Comparison of ENCODE assay signal across 8 cellular contexts in genomic region chr14:102694530-102695171, GRCh38.
A peak's percentile ranks its signal among the peaks of the same experiment; 100 is the strongest.
DNase-seq lines count a peak whose midpoint lies in the region; ATAC-seq, FAIRE-seq and TF ChIP-seq lines count a peak whose summit lies in the region.

No MANE protein-coding gene starts in this region.

- TF ChIP-seq POLR2A in HepG2 (IDR thresholded peaks at IDR 0.05; ENCODE audit: insufficient read depth in 1 of 2, low read depth in 2 of 2, low read length in 2 of 2), result no peak

- intact Hi-C loops in activated B cell treated with CpG ODN at 0.5 μM for 24 hours (cut with micrococcal nuclease), result loop anchor here (1.0 to 5.0 kb wide), 9 partner anchors 80 to 598 kb away; partner anchors contain the start of gene RCOR1
- intact Hi-C loops in HepG2 (cut with micrococcal nuclease; ENCODE audit: unreplicated experiment), result loop anchor here (5.0 kb wide), 2 partner anchors 78 to 228 kb away; partner anchors contain the start of gene AMN

- peaks cover 41% of the 10 kb centered on the region for H3K4me1 Mint-ChIP-seq in activated B cell treated with CpG ODN at 0.5 μM for 24 hours

- ATAC-seq in activated B cell treated with CpG ODN at 0.5 μM for 24 hours (ENCODE audit: low read depth), result peak; percentile 77
- peak; percentile 27; the same call in 2 of the 3 replicates for ATAC-seq in HepG2
- ATAC-seq in GM18498 (IDR thresholded peaks at IDR 0.05; ENCODE audit: unreplicated experiment), result no peak

- DNase-seq in AG09309 (ENCODE audit: low read depth) (peak; percentile 23), GM19238 (ENCODE audit: insufficient read length, low spot score) (peak; percentile 47), NCI-H2227 (lab: John Stamatoyannopoulos, UW; ENCODE audit: unreplicated experiment) (peak; percentile 88), activated B cell treated with CpG ODN at 0.5 μM for 24 hours (no peak), dedifferentiated amniotic fluid mesenchymal stem cell (ENCODE audit: extremely low spot score) (peak; percentile 78), HepG2 (ENCODE audit: low spot score) (peak; percentile 70)
- peak; percentile 20 to 41 (median 21) for DNase-seq in stimulated activated CD4-positive, alpha-beta T cell treated with anti-CD3 and anti-CD28 coated beads, TNF-alpha, amount 100 ng/mL, for 24 hours (ENCODE audit: low read depth in 3 of 3)

- H3K27me3 Mint-ChIP-seq in activated B cell treated with CpG ODN at 0.5 μM for 24 hours, result no peaks in the 10 kb centered on the region

- peak; percentile 56; the same call in 1 of the 2 replicates for TF ChIP-seq RAD21 in HepG2 (CRISPR knock-in tag; IDR thresholded peaks at IDR 0.05)

- H3K27ac Mint-ChIP-seq in activated B cell treated with CpG ODN at 0.5 μM for 24 hours, result no peak overlapping the region

- peak; percentile 83 for FAIRE-seq in HepG2 (lab: Jason Lieb, UNC)

- H3K4me2 ChIP-seq in HepG2 (ENCODE audit: low read depth, low read length), result no peak overlapping the region

- peaks cover 31% of the 10 kb centered on the region for H4K20me1 ChIP-seq in HepG2 (ENCODE audit: insufficient read depth, low read length)

- no peak for TF ChIP-seq EP300 in HepG2 (IDR thresholded peaks at IDR 0.05; ENCODE audit: low read depth in 2 of 2, low read length in 2 of 2)
- TF ChIP-seq EP300 in HepG2 (CRISPR knock-in tag; IDR thresholded peaks at IDR 0.05; ENCODE audit: borderline replicate concordance), result no peak

- H3K27ac ChIP-seq in HepG2 (ENCODE audit: extremely low read length, insufficient read depth, low read length), result no peak overlapping the region

- H3K79me2 ChIP-seq in HepG2 (ENCODE audit: insufficient read depth, low read length), result peaks cover 59% of the 10 kb centered on the region

- H3K36me3 Mint-ChIP-seq in activated B cell treated with CpG ODN at 0.5 μM for 24 hours (ENCODE audit: low read depth), result no peaks in the 10 kb centered on the region

- no peaks in the 10 kb centered on the region for H3K9me3 ChIP-seq in HepG2 (ENCODE audit: low read length)

- H3K4me3 ChIP-seq in AG09309 (ENCODE audit: control insufficient read depth, low read depth, low read length) (no peak overlapping the region), HepG2 (replicated peaks in 1 of 3; ENCODE audit: insufficient read depth in 1 of 3, low read depth in 2 of 3, low read length in 3 of 3) (no peak overlapping the region)

- no peak overlapping the region for H3K4me3 Mint-ChIP-seq in activated B cell treated with CpG ODN at 0.5 μM for 24 hours

- no peaks in the 10 kb centered on the region for H3K9me3 Mint-ChIP-seq in activated B cell treated with CpG ODN at 0.5 μM for 24 hours

- no peak overlapping the region for H3K9ac ChIP-seq in HepG2 (ENCODE audit: insufficient read depth, low read depth, low read length)

- in situ Hi-C loops in HepG2 (cut with HindIII; ENCODE audit: extremely low pct_ligation_motif_present, low pct_unique_long_range_greater_than_20kb), result loop anchor here (10.0 kb wide), 1 partner anchor 220 kb away; no protein-coding TSS in a partner anchor

- H3K36me3 ChIP-seq in HepG2 (replicated peaks in 1 of 2; ENCODE audit: control insufficient read depth in 1 of 2, insufficient read depth in 2 of 2, low read length in 2 of 2), result peaks cover 0 to 4% of the 10 kb centered on the region in 2 experiments; a peak in 1 of 5 replicates

- H3K4me1 ChIP-seq in HepG2 (ENCODE audit: insufficient read depth, low read length), result peaks cover 74% of the 10 kb centered on the region

- H3K27me3 ChIP-seq in HepG2 (ENCODE audit: control insufficient read depth in 1 of 2, insufficient read depth in 2 of 2, low read length in 2 of 2), result no peaks in the 10 kb centered on the region

- CTCF ChIA-PET in activated B cell treated with CpG ODN at 0.5 μM for 24 hours (lab: Charles Lee) (interaction anchor here (0.7 to 4.1 kb wide), 42 partner anchors 9 to 867 kb away, joined by 3 to 48 read pairs (median 4); no protein-coding TSS in a partner anchor), HepG2 (lab: Yijun Ruan, JAX; ENCODE audit: low intra/inter-chr PET ratio, low total read pairs) (interaction anchor here (1.2 kb wide), 1 partner anchor 78 kb away, joined by 3 read pairs; no protein-coding TSS in a partner anchor)

- BruUV-seq in HepG2 (replicated peaks; lab: Mats Ljungman, UMichigan), result no TSS peak

- peak; percentile 60 for TF ChIP-seq CTCF in AG09309 (IDR thresholded peaks at IDR 0.05; ENCODE audit: control insufficient read depth, insufficient read depth, low read depth, low read length, missing control alignments)
- no peak for TF ChIP-seq CTCF in activated B cell treated with CpG ODN at 0.5 μM for 24 hours (IDR thresholded peaks at IDR 0.05)
- peak; percentile 75 for TF ChIP-seq CTCF in HepG2 (CRISPR knock-in tag; IDR thresholded peaks at IDR 0.05)

- WGBS in HepG2 (ENCODE audit: low lambda C conversion rate), result 42% methylated on average over 8 of the region's 8 CpGs

- POLR2A ChIA-PET in activated B cell treated with CpG ODN at 0.5 μM for 24 hours (lab: Charles Lee), result interaction anchor here (0.6 to 1.3 kb wide), 6 partner anchors 79 to 651 kb away, joined by 3 to 9 read pairs (median 6); no protein-coding TSS in a partner anchor
- POLR2A ChIA-PET in HepG2 (lab: Yijun Ruan, JAX), result interaction anchor here (0.8 to 1.0 kb wide), 3 partner anchors 11 to 380 kb away, joined by 3 to 4 read pairs (median 4); no protein-coding TSS in a partner anchor

- no peak overlapping the region for H2AFZ ChIP-seq in HepG2 (ENCODE audit: low read length)

TF ChIP-seq in HepG2, 621 proteins besides CTCF, POLR2A, EP300 and RAD21 (continues in another document):
- TF ChIP-seq FOXA3 (CRISPR knock-in tag; IDR thresholded peaks at IDR 0.05), result peak; percentile 50
- TF ChIP-seq SMC3 (IDR thresholded peaks at IDR 0.05; ENCODE audit: low read length), result peak; percentile 47
- TF ChIP-seq NRL (CRISPR knock-in tag; IDR thresholded peaks at IDR 0.05; ENCODE audit: borderline replicate concordance), result no peak
- no peak for TF ChIP-seq ZNF318 (CRISPR knock-in tag; IDR thresholded peaks at IDR 0.05)
